8 cellular contexts compared by ENCODE assay signal in the genomic region with DNA sequence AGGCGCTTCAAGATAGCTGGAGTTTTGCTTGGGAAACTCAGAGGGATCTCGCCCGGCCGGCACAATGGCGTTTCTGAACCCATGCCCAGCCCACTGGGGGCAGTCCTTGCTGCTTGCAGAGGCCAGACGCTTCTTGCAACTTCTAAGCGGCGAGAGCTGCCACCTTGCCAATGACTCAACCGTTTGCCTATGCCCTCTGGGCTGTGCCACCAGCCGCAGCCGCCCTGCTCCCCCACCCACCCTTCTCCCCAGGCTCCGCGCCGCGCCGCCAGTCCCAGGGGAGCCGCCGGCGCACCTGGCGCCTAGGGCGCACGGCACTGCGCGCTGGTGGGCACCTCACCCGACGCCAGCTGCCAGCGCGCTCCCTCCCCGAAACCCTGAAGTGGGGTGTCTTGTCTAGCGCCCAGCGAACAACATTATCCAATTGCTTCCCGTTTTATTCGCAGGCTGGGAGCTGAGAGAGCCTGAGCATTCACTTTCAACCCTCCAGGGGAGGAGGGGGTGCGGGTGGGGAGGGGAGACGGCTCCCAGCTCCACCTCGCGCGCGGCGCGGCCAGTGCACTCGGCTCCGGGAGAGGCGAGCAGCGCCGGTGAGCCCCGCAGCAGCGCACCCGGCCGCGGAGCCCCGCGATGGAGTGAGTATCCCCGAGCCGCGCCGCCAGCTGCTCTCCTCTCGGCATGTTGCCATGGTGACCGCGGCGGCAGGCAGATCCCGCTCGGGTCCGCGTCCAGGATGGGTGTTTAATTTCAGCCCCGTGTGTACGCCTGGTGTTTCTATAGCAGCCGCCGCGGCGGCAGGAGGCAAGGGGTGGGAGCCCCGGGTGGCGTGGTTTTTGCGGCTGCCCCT.
DNase-seq lines count a peak whose midpoint lies in the region; ATAC-seq and TF ChIP-seq lines count a peak whose summit lies in the region.

No MANE protein-coding gene starts in this region.

- peaks cover 36% of the 10 kb centered on the region for H3K27me3 ChIP-seq in MG63
- peaks cover 4 to 45% (median 18%) of the 10 kb centered on the region in 7 donors for H3K27me3 ChIP-seq in heart right ventricle

- H3K4me3 ChIP-seq in MG63: peak overlapping the region; percentile 45
- peak overlapping the region; percentile 51 for H3K4me3 ChIP-seq in WI38 (ENCODE audit: low read depth, low read length)
- peak overlapping the region; percentile 12 to 69 (median 58) for H3K4me3 ChIP-seq in heart right ventricle

- peak; percentile 68 to 91 (median 83) for ATAC-seq in heart right ventricle
- ATAC-seq in GM21529 (IDR thresholded peaks at IDR 0.05; ENCODE audit: unreplicated experiment): no peak
- no peak for ATAC-seq in HG02571 (IDR thresholded peaks at IDR 0.05; ENCODE audit: unreplicated experiment)

- H3K36me3 ChIP-seq in MG63: no peaks in the 10 kb centered on the region
- no peaks in the 10 kb centered on the region for H3K36me3 ChIP-seq in heart right ventricle

- TF ChIP-seq CTCF in WI38 (IDR thresholded peaks at IDR 0.05; ENCODE audit: low read depth, low read length) (no peak), heart right ventricle (IDR thresholded peaks at IDR 0.05) (no peak)

- 1% methylated on average over 74 of the region's 74 CpGs for WGBS in heart right ventricle, 2 donors

- intact Hi-C loops in heart right ventricle (cut with DNase I) (loop anchor here in 1 of 10 donors (5.0 kb wide), 1 partner anchor 63 kb away; no protein-coding TSS in a partner anchor), posterior cingulate gyrus (cut with DNase I) (no loop called here)

- H3K27ac ChIP-seq in heart right ventricle: peak overlapping the region in 5 of 10 donors; percentile 28 to 63 (median 46)

- peak; percentile 39 for DNase-seq in AG08395 (ENCODE audit: low spot score)
- DNase-seq in MG63: peak; percentile 85
- DNase-seq in heart right ventricle: peak; percentile 47 to 61
- DNase-seq in posterior cingulate gyrus: peak; percentile 66 to 96 (median 79)
- DNase-seq in HuH-7 (ENCODE audit: low spot score): no peak

- no peaks in the 10 kb centered on the region for H3K9me3 ChIP-seq in MG63
- H3K9me3 ChIP-seq in heart right ventricle: peaks cover 0 to 14% (median 0%) of the 10 kb centered on the region in 11 donors

- H3K4me1 ChIP-seq in heart right ventricle: peaks cover 3 to 23% (median 16%) of the 10 kb centered on the region in 9 donors

Comparison
In these comparisons a context has a peak if more than half of its experiments do, and no peak if none do; other contexts are left out.
1. ATAC-seq: peak in heart right ventricle (8 of 8); none in GM21529 (single experiment) and HG02571 (single experiment).
2. Peak in every context shown above with its lines, with median percentiles within 50 percentile points of each other: H3K4me3 ChIP-seq.